19 cellular contexts compared by ENCODE assay signal in genomic region chr6:157280947-157281346, GRCh38.
"Had no signal": no experiment of that assay in that cellular context is flagged by ENCODE, and none has a peak within 500 bp of the region (broad histone marks: within the 10 kb centered on the region; RNA-seq: fewer than 3 reads in every experiment).

No MANE protein-coding gene starts in this region.

- DNase-seq: MM.1S, MV-4-11, NCI-H1092, NCI-H1105, NCI-H1417 treated with DMSO at 0.1 percent for 48 hours, NCI-H1436 treated with DMSO at 0.1 percent for 48 hours, NCI-H1694 treated with DMSO at 0.1 percent for 48 hours, NCI-H187 treated with DMSO at 0.1 percent for 48 hours, NCI-H2081, NCI-H2171 treated with DMSO at 0.1 percent for 48 hours, NCI-H2227 treated with DMSO at 0.1 percent for 48 hours, NCI-H345, NCI-H446, NCI-H510A treated with DMSO at 0.1 percent for 48 hours, NCI-H524 treated with DMSO at 0.1 percent for 48 hours, NCI-H526 treated with DMSO at 0.1 percent for 48 hours, NCI-H774, SIG-M5 had no signal

- ATAC-seq: Right ventricle myocardium inferior had no signal
